ENCODE assay signal across 19 cellular contexts in the genomic region with DNA sequence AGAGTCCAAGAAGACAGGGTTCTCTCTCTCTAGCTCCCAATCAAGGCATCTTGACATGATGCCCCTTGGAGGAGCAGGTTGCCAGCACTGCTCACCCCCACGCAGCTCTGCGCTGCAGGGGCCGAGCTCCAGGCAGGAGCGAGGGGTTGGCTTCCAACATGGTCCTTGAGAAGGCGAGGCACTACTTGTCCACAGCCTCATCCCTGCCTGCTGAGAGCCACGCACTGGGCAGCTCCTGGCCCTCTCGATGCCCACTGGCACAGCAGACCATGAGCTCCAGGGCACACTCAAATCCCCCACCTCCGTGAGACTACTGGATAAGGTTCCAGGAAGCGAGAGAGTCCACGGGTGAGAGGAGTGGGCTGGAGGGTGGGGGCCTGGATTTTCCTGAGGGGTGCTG. TPM values are rescaled to one million over a fixed set of nuclear protein-coding genes. Genes with fewer than 3 reads are reported as not detected.
DNase-seq lines count a peak whose midpoint lies in the region; ATAC-seq and TF ChIP-seq lines count a peak whose summit lies in the region.
"Had no signal": no experiment of that assay in that cellular context is flagged by ENCODE, and none has a peak within 500 bp of the region (broad histone marks: within the 10 kb centered on the region; RNA-seq: fewer than 3 reads in every experiment).

No MANE protein-coding gene starts in this region.

- H3K27me3 Mint-ChIP-seq in H9 (ENCODE audit: low read depth) (peaks cover 2% of the 10 kb centered on the region), type B pancreatic cell (peaks cover 20% of the 10 kb centered on the region)
- peaks cover 16% of the 10 kb centered on the region for H3K27me3 Mint-ChIP-seq in T-helper 2 cell treated with Interferon-gamma antibody and Interleukin-4, amounts not matched to agents 5 μg/mL and 100 μg/mL, for 36 hours (ENCODE audit: low read depth)

- H3K4me1 ChIP-seq in H9 (ENCODE audit: insufficient read depth, low read length) (no peaks in the 10 kb centered on the region), neuronal stem cell (ENCODE audit: control insufficient read depth in 2 of 2, insufficient read depth in 1 of 2, low read depth in 1 of 2, low read length in 2 of 2) (peaks cover 0 to 6% of the 10 kb centered on the region in 2 donors)
- H3K4me1 ChIP-seq: HAP-1 had no signal

- ATAC-seq in GM18867 (IDR thresholded peaks at IDR 0.05; ENCODE audit: unreplicated experiment), result no peak

- H3K23me2 ChIP-seq in H9 (ENCODE audit: insufficient read length, low read depth, low read length, poor library complexity, severe bottlenecking), result no peaks in the 10 kb centered on the region

- no peak overlapping the region for H3K4me2 ChIP-seq in H9 (ENCODE audit: insufficient read depth, insufficient read length, low read length)
- H3K4me2 ChIP-seq in neuronal stem cell (ENCODE audit: insufficient read depth, low read length, poor library complexity, severe bottlenecking), result no peak overlapping the region

- H3K27me3 ChIP-seq in H9 (ENCODE audit: insufficient read depth, low read length) (no peaks in the 10 kb centered on the region), neuronal stem cell (ENCODE audit: control insufficient read depth in 3 of 3, insufficient read depth in 3 of 3, low read depth in 1 of 3, low read length in 3 of 3) (no peaks in the 10 kb centered on the region)

- no peak overlapping the region for H4K91ac ChIP-seq in H9 (ENCODE audit: insufficient read length, low read depth, low read length)
- no peak overlapping the region for H4K91ac ChIP-seq in neuronal stem cell (ENCODE audit: low read depth, low read length, poor library complexity)

- H2BK5ac ChIP-seq in H9 (ENCODE audit: insufficient read length, low read length) (no peak overlapping the region), neuronal stem cell (ENCODE audit: low read length) (no peak overlapping the region)

- no peaks in the 10 kb centered on the region for H3K79me1 ChIP-seq in H9 (ENCODE audit: insufficient read depth, low read depth, low read length, poor library complexity, severe bottlenecking)
- H3K79me1 ChIP-seq in neuronal stem cell (ENCODE audit: low read depth, low read length), result no peaks in the 10 kb centered on the region

- no peak overlapping the region for H3K4me3 ChIP-seq in neuronal stem cell (ENCODE audit: low read length in 2 of 2)
- H3K4me3 ChIP-seq: GM23248, HAP-1 had no signal

- H3K14ac ChIP-seq in H9 (ENCODE audit: insufficient read depth, low read length) (no peak overlapping the region), neuronal stem cell (ENCODE audit: low read length) (no peak overlapping the region)

- DNase-seq in H9, result no peak
- DNase-seq in activated CD8-positive, alpha-beta memory T cell treated with anti-CD3 and anti-CD28 coated beads, Interleukin-2, amount 50 U/mL, for 48 hours, result peak; percentile 42
- DNase-seq in neuronal stem cell (ENCODE audit: low spot score), result no peak
- DNase-seq in type B pancreatic cell (ENCODE audit: extremely low spot score, unreplicated experiment), result peak; percentile 47
- no peak for DNase-seq in T-helper 2 cell treated with Interferon-gamma antibody and Interleukin-4, amounts not matched to agents 5 μg/mL and 100 μg/mL, for 36 hours (ENCODE audit: low spot score)
- DNase-seq in nucleus accumbens (lab: John Stamatoyannopoulos, UW), result no peak
- DNase-seq: CD4-positive, CD25-positive, alpha-beta regulatory T cell; DMS 273 treated with DMSO at 0.1 percent for 48 hours; DMS79 treated with DMSO at 0.1 percent for 48 hours; GM23248; Karpas-422; MV-4-11; NCI-H1694 treated with DMSO at 0.1 percent for 48 hours; NCI-H446; NCI-H526 treated with DMSO at 0.1 percent for 48 hours; Right ventricle myocardium superior had no signal

- H3K36me3 ChIP-seq in neuronal stem cell (replicated peaks in 1 of 2; ENCODE audit: control insufficient read depth in 2 of 2, insufficient read depth in 2 of 2, low read length in 2 of 2), result no peaks in the 10 kb centered on the region
- H3K36me3 ChIP-seq: HAP-1 had no signal

- no peaks in the 10 kb centered on the region for H4K20me1 ChIP-seq in H9 (ENCODE audit: control insufficient read depth, insufficient read depth, insufficient read length)

- H3K4ac ChIP-seq in H9 (ENCODE audit: low read depth, low read length) (no peak overlapping the region), neuronal stem cell (ENCODE audit: low read length) (peak overlapping the region; percentile 80)

- no peak overlapping the region for H2BK20ac ChIP-seq in H9 (ENCODE audit: low read depth, low read length, poor library complexity, severe bottlenecking)

- H3K23ac ChIP-seq in H9 (ENCODE audit: insufficient read length, low read depth, low read length), result no peak overlapping the region
- peak overlapping the region; percentile 95 for H3K23ac ChIP-seq in neuronal stem cell (ENCODE audit: low read depth, low read length, poor library complexity)

- no peak overlapping the region for H3K27ac ChIP-seq in H9 (ENCODE audit: insufficient read length, low read depth, low read length)
- H3K27ac ChIP-seq in neuronal stem cell (replicated peaks; ENCODE audit: low read length), result no peak overlapping the region
- H3K27ac ChIP-seq: GM23248 had no signal

- H3T11ph ChIP-seq in H9 (ENCODE audit: low read length), result no peak overlapping the region

- H3K9me3 Mint-ChIP-seq in H9, result no peaks in the 10 kb centered on the region
- H3K9me3 Mint-ChIP-seq in type B pancreatic cell, result no peaks in the 10 kb centered on the region
- H3K9me3 Mint-ChIP-seq in T-helper 2 cell treated with Interferon-gamma antibody and Interleukin-4, amounts not matched to agents 5 μg/mL and 100 μg/mL, for 36 hours, result no peaks in the 10 kb centered on the region

- H3K27ac Mint-ChIP-seq in H9 (peak overlapping the region in 1 of 3 experiments; percentile 68; a peak in 1 of 7 replicates), type B pancreatic cell (no peak overlapping the region)
- H3K27ac Mint-ChIP-seq in T-helper 2 cell treated with Interferon-gamma antibody and Interleukin-4, amounts not matched to agents 5 μg/mL and 100 μg/mL, for 36 hours, result no peak overlapping the region
- H3K27ac Mint-ChIP-seq: CD4-positive, CD25-positive, alpha-beta regulatory T cell had no signal

- no peak overlapping the region for H3K9ac ChIP-seq in H9 (ENCODE audit: extremely low read depth, insufficient read length, low read length)
- H3K9ac ChIP-seq in neuronal stem cell (ENCODE audit: low read depth, low read length, poor library complexity), result no peak overlapping the region
- H3K9ac ChIP-seq: GM23248 had no signal

- H2BK120ac ChIP-seq in H9 (ENCODE audit: low read depth, low read length, poor library complexity, severe bottlenecking) (no peak overlapping the region), neuronal stem cell (ENCODE audit: low read depth, low read length) (no peak overlapping the region)

- H3K4me1 Mint-ChIP-seq in H9 (no peaks in the 10 kb centered on the region), type B pancreatic cell (ENCODE audit: unreplicated experiment) (peaks cover 4% of the 10 kb centered on the region)
- H3K4me1 Mint-ChIP-seq in T-helper 2 cell treated with Interferon-gamma antibody and Interleukin-4, amounts not matched to agents 5 μg/mL and 100 μg/mL, for 36 hours (ENCODE audit: low read depth), result peaks cover 4% of the 10 kb centered on the region

- no CpG with 5 or more reads among the region's 10 CpGs for WGBS in H9 (ENCODE audit: extremely low coverage, insufficient read length, low lambda C conversion rate)
- no CpG with 5 or more reads among the region's 10 CpGs for WGBS in neuronal stem cell (ENCODE audit: extremely low coverage in 2 of 2, insufficient read length in 2 of 2, insufficient replicate concordance in 1 of 2), 2 donors

- H2AK5ac ChIP-seq in H9 (ENCODE audit: insufficient read length, low read length) (no peak overlapping the region), neuronal stem cell (ENCODE audit: low read depth, low read length) (no peak overlapping the region)

- no peak overlapping the region for H2AFZ ChIP-seq in H9 (ENCODE audit: low read length)
- no peak overlapping the region for H2AFZ ChIP-seq in neuronal stem cell (ENCODE audit: low read length)
- H2AFZ ChIP-seq: GM23248 had no signal

- no peak overlapping the region for H4K5ac ChIP-seq in H9 (ENCODE audit: insufficient read length, low read depth, low read length)

- no peak overlapping the region for H3K56ac ChIP-seq in H9 (ENCODE audit: insufficient read length, low read depth, low read length)

- no peak overlapping the region for H3K4me3 Mint-ChIP-seq in H9
- no peak overlapping the region for H3K4me3 Mint-ChIP-seq in type B pancreatic cell
- no peak overlapping the region for H3K4me3 Mint-ChIP-seq in T-helper 2 cell treated with Interferon-gamma antibody and Interleukin-4, amounts not matched to agents 5 μg/mL and 100 μg/mL, for 36 hours
- H3K4me3 Mint-ChIP-seq: CD4-positive, CD25-positive, alpha-beta regulatory T cell had no signal

- H2BK12ac ChIP-seq in H9 (ENCODE audit: insufficient read length, low read depth, low read length) (no peak overlapping the region), neuronal stem cell (ENCODE audit: low read length) (no peak overlapping the region)

- H3K18ac ChIP-seq in H9 (ENCODE audit: insufficient read length, low read depth, low read length), result peak overlapping the region; percentile 17
- peak overlapping the region; percentile 69 for H3K18ac ChIP-seq in neuronal stem cell (ENCODE audit: low read length)

- H3K36me3 Mint-ChIP-seq in H9 (ENCODE audit: insufficient read depth in 1 of 3, low read depth in 3 of 3) (no peaks in the 10 kb centered on the region), type B pancreatic cell (no peaks in the 10 kb centered on the region)
- no peaks in the 10 kb centered on the region for H3K36me3 Mint-ChIP-seq in T-helper 2 cell treated with Interferon-gamma antibody and Interleukin-4, amounts not matched to agents 5 μg/mL and 100 μg/mL, for 36 hours (ENCODE audit: low read depth)
- H3K36me3 Mint-ChIP-seq: CD4-positive, CD25-positive, alpha-beta regulatory T cell had no signal

- H4K8ac ChIP-seq in H9 (replicated peaks; ENCODE audit: insufficient read length, low read depth, low read length), result no peak overlapping the region
- no peak overlapping the region for H4K8ac ChIP-seq in neuronal stem cell (ENCODE audit: low read depth, low read length)

- TF ChIP-seq CTCF in H9 (conservative IDR thresholded peaks at IDR 0.05) (no peak), type B pancreatic cell (conservative IDR thresholded peaks at IDR 0.05) (no peak)

- H3K9me3 ChIP-seq in H9 (ENCODE audit: control insufficient read depth, low read depth, low read length) (no peaks in the 10 kb centered on the region), neuronal stem cell (replicated peaks in 1 of 2; ENCODE audit: control insufficient read depth in 2 of 2, insufficient read depth in 1 of 2, low read depth in 1 of 2, low read length in 2 of 2) (peaks cover 0 to 1% of the 10 kb centered on the region in 2 donors)
- H3K9me3 ChIP-seq: HAP-1 had no signal

- H2BK15ac ChIP-seq in H9 (ENCODE audit: low read depth, low read length) (no peak overlapping the region), neuronal stem cell (ENCODE audit: low read length) (no peak overlapping the region)

- no peaks in the 10 kb centered on the region for H3K79me2 ChIP-seq in H9 (ENCODE audit: insufficient read depth, low read length)

RNA-seq across cellular contexts. Expression of a gene that starts 31.1 kb away (rescaled TPM):
- total RNA-seq in H9 (2021) (0.63 and 0.66 TPM in 2 replicates), type B pancreatic cell (ENCODE audit: low replicate concordance) (0.48 and 0.70 TPM in 2 replicates)
- polyA plus RNA-seq in neuronal stem cell (2013, experiment 1 of 2), result 0.15 TPM
- polyA plus RNA-seq in neuronal stem cell (2013, experiment 2 of 2), result 0.18 TPM
- total RNA-seq: CD4-positive, CD25-positive, alpha-beta regulatory T cell; GM23248 had no signal
- polyA plus RNA-seq: BJ; CD4-positive, CD25-positive, alpha-beta regulatory T cell; GM23248 had no signal

Comparison
In these comparisons a context has a peak if more than half of its experiments do, and no peak if none do; other contexts are left out.
1. DNase-seq: peak in activated CD8-positive, alpha-beta memory T cell treated with anti-CD3 and anti-CD28 coated beads, Interleukin-2, amount 50 U/mL, for 48 hours (single experiment) and type B pancreatic cell (single experiment); none in H9 (single experiment), neuronal stem cell (single experiment), T-helper 2 cell treated with Interferon-gamma antibody and Interleukin-4, amounts not matched to agents 5 μg/mL and 100 μg/mL, for 36 hours (single experiment) and nucleus accumbens (0 of 56).